In genomic region chr21:44064852-44065403, GRCh38 we compare ENCODE assay signal across 14 cellular contexts. TPM values are rescaled to one million over a fixed set of nuclear protein-coding genes. Genes with fewer than 3 reads are reported as not detected.
DNase-seq lines count a peak whose midpoint lies in the region; ATAC-seq and TF ChIP-seq lines count a peak whose summit lies in the region.
"Had no signal": no experiment of that assay in that cellular context is flagged by ENCODE, and none has a peak within 500 bp of the region (broad histone marks: within the 10 kb centered on the region; RNA-seq: fewer than 3 reads in every experiment).

No MANE protein-coding gene starts in this region.

- H3K4me3 Mint-ChIP-seq in activated B cell treated with CpG ODN at 0.5 μM for 24 hours (no peak overlapping the region), mesothelial cell of epicardium (no peak overlapping the region)
- peak overlapping the region; percentile 62 to 71 for H3K4me3 Mint-ChIP-seq in stimulated activated naive CD8-positive, alpha-beta T cell treated with anti-CD3 and anti-CD28 coated beads, Interleukin-15, amount 100 ng/mL, for 72 hours

- no peaks in the 10 kb centered on the region for H3K27me3 ChIP-seq in effector memory CD4-positive, alpha-beta T cell (replicated peaks; ENCODE audit: control insufficient read depth, insufficient read depth, low read length, poor library complexity, severe bottlenecking)
- H3K27me3 ChIP-seq: brain microvascular endothelial cell, sigmoid colon had no signal

- CTCF ChIA-PET in activated B cell treated with CpG ODN at 0.5 μM for 24 hours (lab: Charles Lee), result no interaction called here

- H3K36me3 Mint-ChIP-seq in activated B cell treated with CpG ODN at 0.5 μM for 24 hours (ENCODE audit: low read depth) (peaks cover 77% of the 10 kb centered on the region), mesothelial cell of epicardium (peaks cover 8% of the 10 kb centered on the region)

- H3K27ac Mint-ChIP-seq in activated B cell treated with CpG ODN at 0.5 μM for 24 hours, result peak overlapping the region; percentile 74
- H3K27ac Mint-ChIP-seq in stimulated activated naive CD8-positive, alpha-beta T cell treated with anti-CD3 and anti-CD28 coated beads, Interleukin-15, amount 100 ng/mL, for 72 hours, result peak overlapping the region; percentile 95 to 97
- no peak overlapping the region for H3K27ac Mint-ChIP-seq in mesothelial cell of epicardium

- H3K27ac ChIP-seq in effector memory CD4-positive, alpha-beta T cell (ENCODE audit: insufficient read depth, low read length, poor library complexity, severe bottlenecking), result peak overlapping the region; percentile 71
- H3K27ac ChIP-seq: brain microvascular endothelial cell, GM23248, sigmoid colon had no signal

- H3K4me1 Mint-ChIP-seq in activated B cell treated with CpG ODN at 0.5 μM for 24 hours, result peaks cover 13% of the 10 kb centered on the region
- peaks cover 51% of the 10 kb centered on the region for H3K4me1 Mint-ChIP-seq in stimulated activated naive CD8-positive, alpha-beta T cell treated with anti-CD3 and anti-CD28 coated beads, Interleukin-15, amount 100 ng/mL, for 72 hours
- H3K4me1 Mint-ChIP-seq in mesothelial cell of epicardium, result no peaks in the 10 kb centered on the region

- H3K27me3 Mint-ChIP-seq in activated B cell treated with CpG ODN at 0.5 μM for 24 hours (no peaks in the 10 kb centered on the region), mesothelial cell of epicardium (ENCODE audit: low read depth) (no peaks in the 10 kb centered on the region)
- no peaks in the 10 kb centered on the region for H3K27me3 Mint-ChIP-seq in stimulated activated naive CD8-positive, alpha-beta T cell treated with anti-CD3 and anti-CD28 coated beads, Interleukin-15, amount 100 ng/mL, for 72 hours

- TF ChIP-seq CTCF in activated B cell treated with CpG ODN at 0.5 μM for 24 hours (IDR thresholded peaks at IDR 0.05), result no peak
- no peak for TF ChIP-seq CTCF in mesothelial cell of epicardium (IDR thresholded peaks at IDR 0.05; ENCODE audit: unreplicated experiment)

- intact Hi-C loops in activated B cell treated with CpG ODN at 0.5 μM for 24 hours (cut with micrococcal nuclease), result no loop called here

- peaks cover 17% of the 10 kb centered on the region for H3K4me1 ChIP-seq in effector memory CD4-positive, alpha-beta T cell (ENCODE audit: control insufficient read depth, insufficient read depth, low read length, poor library complexity, severe bottlenecking)
- H3K4me1 ChIP-seq: sigmoid colon had no signal

- no peaks in the 10 kb centered on the region for H3K9me3 ChIP-seq in effector memory CD4-positive, alpha-beta T cell (ENCODE audit: control insufficient read depth, low read length)
- H3K9me3 ChIP-seq: sigmoid colon had no signal

- H3K4me3 ChIP-seq in effector memory CD4-positive, alpha-beta T cell (ENCODE audit: insufficient read depth, low read depth, low read length, poor library complexity, severe bottlenecking), result no peak overlapping the region
- H3K4me3 ChIP-seq: GM23248, lung, sigmoid colon had no signal

- peaks cover 42% of the 10 kb centered on the region for H3K36me3 ChIP-seq in effector memory CD4-positive, alpha-beta T cell (ENCODE audit: control insufficient read depth, insufficient read depth, low read length)

- no peak for ATAC-seq in activated B cell treated with CpG ODN at 0.5 μM for 24 hours (ENCODE audit: low read depth)
- peak; percentile 74 for ATAC-seq in stimulated activated naive CD8-positive, alpha-beta T cell treated with anti-CD3 and anti-CD28 coated beads, Interleukin-15, amount 100 ng/mL, for 72 hours

- POLR2A ChIA-PET in activated B cell treated with CpG ODN at 0.5 μM for 24 hours (lab: Charles Lee), result no interaction called here

- H3K9me3 Mint-ChIP-seq in activated B cell treated with CpG ODN at 0.5 μM for 24 hours, result no peaks in the 10 kb centered on the region
- no peaks in the 10 kb centered on the region for H3K9me3 Mint-ChIP-seq in stimulated activated naive CD8-positive, alpha-beta T cell treated with anti-CD3 and anti-CD28 coated beads, Interleukin-15, amount 100 ng/mL, for 72 hours
- H3K9me3 Mint-ChIP-seq in mesothelial cell of epicardium, result no peaks in the 10 kb centered on the region

- peak; percentile 56 for DNase-seq in activated CD8-positive, alpha-beta memory T cell treated with anti-CD3 and anti-CD28 coated beads, Interleukin-2, amount 50 U/mL, for 48 hours
- DNase-seq in activated CD8-positive, alpha-beta memory T cell treated with anti-CD3 and anti-CD28 coated beads, Interleukin-2, amount 50 U/mL, for 4 hours, result no peak
- no peak for DNase-seq in activated B cell treated with CpG ODN at 0.5 μM for 24 hours
- no peak for DNase-seq in effector memory CD4-positive, alpha-beta T cell
- DNase-seq in stimulated activated naive CD8-positive, alpha-beta T cell treated with anti-CD3 and anti-CD28 coated beads, Interleukin-15, amount 100 ng/mL, for 72 hours, result no peak
- DNase-seq in NCI-H2029 (lab: John Stamatoyannopoulos, UW), result no peak
- DNase-seq in NAMALWA (ENCODE audit: low spot score), result no peak
- no peak for DNase-seq in mesothelial cell of epicardium (ENCODE audit: low spot score in 2 of 2, unreplicated experiment in 2 of 2)
- DNase-seq: GM23248, NCI-H1417, NCI-H446 treated with DMSO at 0.1 percent for 48 hours, sigmoid colon had no signal

RNA-seq across cellular contexts. Expression of gene PWP2, which starts 42.3 kb away (rescaled TPM):
- total RNA-seq in activated B cell treated with CpG ODN at 0.5 μM for 24 hours (8.7 and 11.8 TPM in 2 replicates), mesothelial cell of epicardium (2.3 to 7.5 TPM (median 3.1 TPM) in 3 replicates)

RNA-seq across cellular contexts. Expression of gene TRAPPC10, which starts 52.8 kb away (rescaled TPM):
- total RNA-seq in activated B cell treated with CpG ODN at 0.5 μM for 24 hours, result 77.8 and 96.0 TPM in 2 replicates
- total RNA-seq in mesothelial cell of epicardium, result 28.4 to 34.5 TPM (median 32.1 TPM) in 3 replicates

Comparison
In these comparisons a context has a peak if more than half of its experiments do, and no peak if none do; other contexts are left out.
1. H3K4me3 Mint-ChIP-seq: peak in stimulated activated naive CD8-positive, alpha-beta T cell treated with anti-CD3 and anti-CD28 coated beads, Interleukin-15, amount 100 ng/mL, for 72 hours (2 of 2); none in activated B cell treated with CpG ODN at 0.5 μM for 24 hours (single experiment) and mesothelial cell of epicardium (single experiment).